ENCODE assay signal across 1 cellular context in genomic region chr7:130463553-130464434, GRCh38.
TF ChIP-seq lines count a peak whose summit lies in the region.

No MANE protein-coding gene starts in this region.

TF ChIP-seq in endothelial cell of umbilical vein, 7 proteins besides CTCF, POLR2A, EP300 and RAD21:
- no peak for TF ChIP-seq GATA2 (IDR thresholded peaks at IDR 0.05; ENCODE audit: insufficient read depth, insufficient read length, low read depth, low read length)
- TF ChIP-seq FOS (IDR thresholded peaks at IDR 0.05; ENCODE audit: borderline replicate concordance, insufficient read depth, low read length) = no peak
- TF ChIP-seq JUN (IDR thresholded peaks at IDR 0.05; ENCODE audit: borderline replicate concordance, insufficient read depth, insufficient read length, low read depth) = no peak
- no peak for TF ChIP-seq POLR2AphosphoS5 (IDR thresholded peaks at IDR 0.05; ENCODE audit: insufficient read depth, low read depth, low read length)
- TF ChIP-seq, protein P1, sequence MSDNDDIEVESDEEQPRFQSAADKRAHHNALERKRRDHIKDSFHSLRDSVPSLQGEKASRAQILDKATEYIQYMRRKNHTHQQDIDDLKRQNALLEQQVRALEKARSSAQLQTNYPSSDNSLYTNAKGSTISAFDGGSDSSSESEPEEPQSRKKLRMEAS (IDR thresholded peaks at IDR 0.05; ENCODE audit: insufficient read depth, insufficient read length) = no peak
